1 cellular context compared by ENCODE assay signal in the genomic region with DNA sequence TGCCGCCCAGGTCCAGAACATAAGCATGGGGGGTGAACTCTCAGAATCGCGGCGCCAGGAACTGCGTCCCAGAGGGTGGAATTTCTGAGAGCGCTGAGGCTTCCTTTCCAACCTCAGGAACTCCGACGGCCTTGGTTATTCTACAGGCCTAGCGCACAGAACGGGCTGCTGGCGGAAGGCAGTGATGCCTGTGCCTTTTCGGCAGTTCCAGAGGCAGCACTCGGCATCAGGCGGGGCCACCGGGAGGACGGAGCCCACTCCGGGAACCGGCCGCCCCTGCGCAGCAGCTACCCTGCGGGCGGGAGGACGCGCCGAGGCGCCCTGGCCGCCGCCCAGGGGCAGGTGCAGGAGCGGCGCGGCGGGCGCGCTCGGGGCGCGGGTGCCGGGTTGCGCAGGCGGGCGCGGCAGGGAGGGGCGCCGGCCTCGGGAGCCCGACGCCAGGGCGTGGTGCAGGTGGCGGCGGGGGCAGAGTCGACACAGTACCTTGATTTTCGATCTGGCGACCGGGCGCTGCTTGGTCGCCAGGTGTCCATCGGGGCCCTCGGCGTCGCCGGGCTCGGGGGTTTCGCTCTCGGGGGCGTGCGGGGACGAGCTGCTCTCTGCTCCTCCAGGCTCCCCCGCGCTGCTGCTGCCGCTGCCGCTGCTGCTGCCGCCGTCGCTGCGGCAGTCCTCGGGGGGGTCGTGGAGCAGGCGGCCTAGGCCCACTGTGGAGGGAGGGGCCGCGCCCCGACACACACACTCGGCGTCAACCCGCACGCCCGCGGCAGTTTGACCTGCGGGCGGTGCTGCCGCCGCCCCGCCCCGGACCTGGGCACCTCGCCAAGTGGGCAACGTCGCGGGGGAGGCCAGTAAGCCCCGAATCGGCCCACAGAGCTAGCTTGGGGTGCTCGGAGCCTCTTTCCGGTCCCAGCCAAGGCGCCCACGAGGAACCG.
TF ChIP-seq lines count a peak whose summit lies in the region.

No MANE protein-coding gene starts in this region.

TF ChIP-seq in liver, 16 proteins besides CTCF, POLR2A, EP300 and RAD21 (continued from another document):
- TF ChIP-seq, protein P1, sequence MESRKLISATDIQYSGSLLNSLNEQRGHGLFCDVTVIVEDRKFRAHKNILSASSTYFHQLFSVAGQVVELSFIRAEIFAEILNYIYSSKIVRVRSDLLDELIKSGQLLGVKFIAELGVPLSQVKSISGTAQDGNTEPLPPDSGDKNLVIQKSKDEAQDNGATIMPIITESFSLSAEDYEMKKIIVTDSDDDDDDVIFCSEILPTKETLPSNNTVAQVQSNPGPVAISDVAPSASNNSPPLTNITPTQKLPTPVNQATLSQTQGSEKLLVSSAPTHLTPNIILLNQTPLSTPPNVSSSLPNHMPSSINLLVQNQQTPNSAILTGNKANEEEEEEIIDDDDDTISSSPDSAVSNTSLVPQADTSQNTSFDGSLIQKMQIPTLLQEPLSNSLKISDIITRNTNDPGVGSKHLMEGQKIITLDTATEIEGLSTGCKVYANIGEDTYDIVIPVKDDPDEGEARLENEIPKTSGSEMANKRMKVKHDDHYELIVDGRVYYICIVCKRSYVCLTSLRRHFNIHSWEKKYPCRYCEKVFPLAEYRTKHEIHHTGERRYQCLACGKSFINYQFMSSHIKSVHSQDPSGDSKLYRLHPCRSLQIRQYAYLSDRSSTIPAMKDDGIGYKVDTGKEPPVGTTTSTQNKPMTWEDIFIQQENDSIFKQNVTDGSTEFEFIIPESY (IDR thresholded peaks at IDR 0.05), result no peak
- no peak for TF ChIP-seq FOXA1 (IDR thresholded peaks at IDR 0.05)
- no peak for TF ChIP-seq SP1 (IDR thresholded peaks at IDR 0.05)
- TF ChIP-seq YY1 (IDR thresholded peaks at IDR 0.05), result no peak
- TF ChIP-seq RXRA (IDR thresholded peaks at IDR 0.05), result no peak
- no peak for TF ChIP-seq HNF4A (conservative IDR thresholded peaks at IDR 0.05)
- no peak for TF ChIP-seq FOXA2 (IDR thresholded peaks at IDR 0.05)
- TF ChIP-seq EGR1 (IDR thresholded peaks at IDR 0.05; ENCODE audit: low read depth in 2 of 2), result no peak
- no peak for TF ChIP-seq TAF1 (conservative IDR thresholded peaks at IDR 0.05)
- no peak for TF ChIP-seq JUND (IDR thresholded peaks at IDR 0.05)
- TF ChIP-seq, protein P2, sequence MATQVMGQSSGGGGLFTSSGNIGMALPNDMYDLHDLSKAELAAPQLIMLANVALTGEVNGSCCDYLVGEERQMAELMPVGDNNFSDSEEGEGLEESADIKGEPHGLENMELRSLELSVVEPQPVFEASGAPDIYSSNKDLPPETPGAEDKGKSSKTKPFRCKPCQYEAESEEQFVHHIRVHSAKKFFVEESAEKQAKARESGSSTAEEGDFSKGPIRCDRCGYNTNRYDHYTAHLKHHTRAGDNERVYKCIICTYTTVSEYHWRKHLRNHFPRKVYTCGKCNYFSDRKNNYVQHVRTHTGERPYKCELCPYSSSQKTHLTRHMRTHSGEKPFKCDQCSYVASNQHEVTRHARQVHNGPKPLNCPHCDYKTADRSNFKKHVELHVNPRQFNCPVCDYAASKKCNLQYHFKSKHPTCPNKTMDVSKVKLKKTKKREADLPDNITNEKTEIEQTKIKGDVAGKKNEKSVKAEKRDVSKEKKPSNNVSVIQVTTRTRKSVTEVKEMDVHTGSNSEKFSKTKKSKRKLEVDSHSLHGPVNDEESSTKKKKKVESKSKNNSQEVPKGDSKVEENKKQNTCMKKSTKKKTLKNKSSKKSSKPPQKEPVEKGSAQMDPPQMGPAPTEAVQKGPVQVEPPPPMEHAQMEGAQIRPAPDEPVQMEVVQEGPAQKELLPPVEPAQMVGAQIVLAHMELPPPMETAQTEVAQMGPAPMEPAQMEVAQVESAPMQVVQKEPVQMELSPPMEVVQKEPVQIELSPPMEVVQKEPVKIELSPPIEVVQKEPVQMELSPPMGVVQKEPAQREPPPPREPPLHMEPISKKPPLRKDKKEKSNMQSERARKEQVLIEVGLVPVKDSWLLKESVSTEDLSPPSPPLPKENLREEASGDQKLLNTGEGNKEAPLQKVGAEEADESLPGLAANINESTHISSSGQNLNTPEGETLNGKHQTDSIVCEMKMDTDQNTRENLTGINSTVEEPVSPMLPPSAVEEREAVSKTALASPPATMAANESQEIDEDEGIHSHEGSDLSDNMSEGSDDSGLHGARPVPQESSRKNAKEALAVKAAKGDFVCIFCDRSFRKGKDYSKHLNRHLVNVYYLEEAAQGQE (IDR thresholded peaks at IDR 0.05), result no peak
